1 cellular context compared by ENCODE assay signal in genomic region chr1:74964508-74964907, GRCh38.
TF ChIP-seq lines count a peak whose summit lies in the region.

No MANE protein-coding gene starts in this region.

TF ChIP-seq in HepG2, 621 proteins besides CTCF, POLR2A, EP300 and RAD21 (continued from another document):
- no peak for TF ChIP-seq ZNF281 (CRISPR knock-in tag; IDR thresholded peaks at IDR 0.05; ENCODE audit: borderline replicate concordance)
- TF ChIP-seq ZNF12 (CRISPR knock-in tag; IDR thresholded peaks at IDR 0.05), result no peak
- no peak for TF ChIP-seq ZNF639 (CRISPR knock-in tag; conservative IDR thresholded peaks at IDR 0.05)
- TF ChIP-seq ZBTB25 (CRISPR knock-in tag; IDR thresholded peaks at IDR 0.05), result no peak
- TF ChIP-seq ZNF337 (CRISPR knock-in tag; IDR thresholded peaks at IDR 0.05; ENCODE audit: borderline replicate concordance, low read depth), result no peak
- TF ChIP-seq ZNF780A (CRISPR knock-in tag; IDR thresholded peaks at IDR 0.05), result no peak
- no peak for TF ChIP-seq EZH2 (conservative IDR thresholded peaks at IDR 0.05; ENCODE audit: low read depth, low read length)
